1 cellular context compared by ENCODE assay signal in the genomic region with DNA sequence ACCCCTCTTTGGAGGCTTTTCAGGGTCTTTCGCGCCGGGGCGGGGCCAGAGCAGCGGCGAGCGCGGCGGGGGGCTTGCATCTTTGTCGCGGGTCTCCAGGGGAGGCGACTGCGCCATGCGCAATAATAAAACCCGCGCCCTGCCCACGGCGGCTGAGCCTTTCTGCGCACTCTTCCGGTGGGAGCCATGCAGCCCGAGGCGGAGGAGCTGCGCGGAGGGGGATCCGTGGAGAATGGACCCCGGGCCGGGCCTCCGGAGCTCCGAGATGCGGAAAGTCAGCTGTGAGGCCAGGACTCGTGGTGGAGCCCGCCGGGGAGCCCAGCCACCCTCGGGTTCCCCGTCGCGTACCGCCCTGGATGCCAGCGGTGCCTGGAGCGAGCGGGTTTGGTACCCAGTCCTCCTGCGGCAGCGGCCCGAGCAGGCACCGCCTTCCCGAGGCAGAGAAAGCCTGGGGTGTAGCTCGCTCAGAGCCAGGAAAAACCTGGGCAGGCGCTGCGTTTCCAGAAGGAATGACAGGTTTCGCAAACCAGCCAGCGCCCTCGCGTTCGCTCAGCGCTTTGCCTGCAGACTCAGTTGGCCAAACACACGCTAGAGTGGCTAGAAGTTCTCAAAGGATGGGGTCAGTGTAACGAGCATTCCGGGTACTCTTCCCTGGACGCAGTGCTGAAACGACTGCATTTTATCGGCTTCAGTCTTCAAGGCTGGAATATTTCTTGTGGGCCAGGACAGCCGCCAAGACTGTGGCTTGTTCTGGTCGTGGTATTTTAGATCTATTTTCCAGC.
TF ChIP-seq lines count a peak whose summit lies in the region.

No MANE protein-coding gene starts in this region.

TF ChIP-seq in K562, 482 proteins besides CTCF, POLR2A, EP300 and RAD21 (continued from another document):
- TF ChIP-seq, protein P1, sequence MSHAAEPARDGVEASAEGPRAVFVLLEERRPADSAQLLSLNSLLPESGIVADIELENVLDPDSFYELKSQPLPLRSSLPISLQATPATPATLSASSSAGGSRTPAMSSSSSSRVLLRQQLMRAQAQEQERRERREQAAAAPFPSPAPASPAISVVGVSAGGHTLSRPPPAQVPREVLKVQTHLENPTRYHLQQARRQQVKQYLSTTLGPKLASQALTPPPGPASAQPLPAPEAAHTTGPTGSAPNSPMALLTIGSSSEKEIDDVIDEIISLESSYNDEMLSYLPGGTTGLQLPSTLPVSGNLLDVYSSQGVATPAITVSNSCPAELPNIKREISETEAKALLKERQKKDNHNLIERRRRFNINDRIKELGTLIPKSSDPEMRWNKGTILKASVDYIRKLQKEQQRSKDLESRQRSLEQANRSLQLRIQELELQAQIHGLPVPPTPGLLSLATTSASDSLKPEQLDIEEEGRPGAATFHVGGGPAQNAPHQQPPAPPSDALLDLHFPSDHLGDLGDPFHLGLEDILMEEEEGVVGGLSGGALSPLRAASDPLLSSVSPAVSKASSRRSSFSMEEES (CRISPR knock-in tag; IDR thresholded peaks at IDR 0.05): no peak
- TF ChIP-seq, protein P2, sequence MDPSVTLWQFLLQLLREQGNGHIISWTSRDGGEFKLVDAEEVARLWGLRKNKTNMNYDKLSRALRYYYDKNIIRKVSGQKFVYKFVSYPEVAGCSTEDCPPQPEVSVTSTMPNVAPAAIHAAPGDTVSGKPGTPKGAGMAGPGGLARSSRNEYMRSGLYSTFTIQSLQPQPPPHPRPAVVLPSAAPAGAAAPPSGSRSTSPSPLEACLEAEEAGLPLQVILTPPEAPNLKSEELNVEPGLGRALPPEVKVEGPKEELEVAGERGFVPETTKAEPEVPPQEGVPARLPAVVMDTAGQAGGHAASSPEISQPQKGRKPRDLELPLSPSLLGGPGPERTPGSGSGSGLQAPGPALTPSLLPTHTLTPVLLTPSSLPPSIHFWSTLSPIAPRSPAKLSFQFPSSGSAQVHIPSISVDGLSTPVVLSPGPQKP (CRISPR knock-in tag; IDR thresholded peaks at IDR 0.05): no peak
- TF ChIP-seq, protein P3, sequence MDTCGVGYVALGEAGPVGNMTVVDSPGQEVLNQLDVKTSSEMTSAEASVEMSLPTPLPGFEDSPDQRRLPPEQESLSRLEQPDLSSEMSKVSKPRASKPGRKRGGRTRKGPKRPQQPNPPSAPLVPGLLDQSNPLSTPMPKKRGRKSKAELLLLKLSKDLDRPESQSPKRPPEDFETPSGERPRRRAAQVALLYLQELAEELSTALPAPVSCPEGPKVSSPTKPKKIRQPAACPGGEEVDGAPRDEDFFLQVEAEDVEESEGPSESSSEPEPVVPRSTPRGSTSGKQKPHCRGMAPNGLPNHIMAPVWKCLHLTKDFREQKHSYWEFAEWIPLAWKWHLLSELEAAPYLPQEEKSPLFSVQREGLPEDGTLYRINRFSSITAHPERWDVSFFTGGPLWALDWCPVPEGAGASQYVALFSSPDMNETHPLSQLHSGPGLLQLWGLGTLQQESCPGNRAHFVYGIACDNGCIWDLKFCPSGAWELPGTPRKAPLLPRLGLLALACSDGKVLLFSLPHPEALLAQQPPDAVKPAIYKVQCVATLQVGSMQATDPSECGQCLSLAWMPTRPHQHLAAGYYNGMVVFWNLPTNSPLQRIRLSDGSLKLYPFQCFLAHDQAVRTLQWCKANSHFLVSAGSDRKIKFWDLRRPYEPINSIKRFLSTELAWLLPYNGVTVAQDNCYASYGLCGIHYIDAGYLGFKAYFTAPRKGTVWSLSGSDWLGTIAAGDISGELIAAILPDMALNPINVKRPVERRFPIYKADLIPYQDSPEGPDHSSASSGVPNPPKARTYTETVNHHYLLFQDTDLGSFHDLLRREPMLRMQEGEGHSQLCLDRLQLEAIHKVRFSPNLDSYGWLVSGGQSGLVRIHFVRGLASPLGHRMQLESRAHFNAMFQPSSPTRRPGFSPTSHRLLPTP (IDR thresholded peaks at IDR 0.05; ENCODE audit: borderline replicate concordance, extremely low read depth, insufficient read length): no peak
- TF ChIP-seq ZSCAN32 (CRISPR knock-in tag; IDR thresholded peaks at IDR 0.05) (no peak), MAZ (CRISPR knock-in tag; conservative IDR thresholded peaks at IDR 0.05 in 1 of 2, IDR thresholded peaks at IDR 0.05 in 1 of 2) (no peak), RFX1 (IDR thresholded peaks at IDR 0.05) (no peak), EZH2 (IDR thresholded peaks at IDR 0.05; ENCODE audit: borderline replicate concordance, low read depth, low read length) (peak; percentile 33; the same call in 1 of the 2 replicates), ZNF764 (CRISPR knock-in tag; IDR thresholded peaks at IDR 0.05; ENCODE audit: low read depth) (no peak), EHMT2 (IDR thresholded peaks at IDR 0.05) (no peak)
- TF ChIP-seq, protein P4, sequence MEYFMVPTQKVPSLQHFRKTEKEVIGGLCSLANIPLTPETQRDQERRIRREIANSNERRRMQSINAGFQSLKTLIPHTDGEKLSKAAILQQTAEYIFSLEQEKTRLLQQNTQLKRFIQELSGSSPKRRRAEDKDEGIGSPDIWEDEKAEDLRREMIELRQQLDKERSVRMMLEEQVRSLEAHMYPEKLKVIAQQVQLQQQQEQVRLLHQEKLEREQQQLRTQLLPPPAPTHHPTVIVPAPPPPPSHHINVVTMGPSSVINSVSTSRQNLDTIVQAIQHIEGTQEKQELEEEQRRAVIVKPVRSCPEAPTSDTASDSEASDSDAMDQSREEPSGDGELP (CRISPR knock-in tag; IDR thresholded peaks at IDR 0.05; ENCODE audit: borderline replicate concordance): 0 out of 2 replicates have a peak, but pooled peaks have one; percentile 24
- TF ChIP-seq, protein P5, sequence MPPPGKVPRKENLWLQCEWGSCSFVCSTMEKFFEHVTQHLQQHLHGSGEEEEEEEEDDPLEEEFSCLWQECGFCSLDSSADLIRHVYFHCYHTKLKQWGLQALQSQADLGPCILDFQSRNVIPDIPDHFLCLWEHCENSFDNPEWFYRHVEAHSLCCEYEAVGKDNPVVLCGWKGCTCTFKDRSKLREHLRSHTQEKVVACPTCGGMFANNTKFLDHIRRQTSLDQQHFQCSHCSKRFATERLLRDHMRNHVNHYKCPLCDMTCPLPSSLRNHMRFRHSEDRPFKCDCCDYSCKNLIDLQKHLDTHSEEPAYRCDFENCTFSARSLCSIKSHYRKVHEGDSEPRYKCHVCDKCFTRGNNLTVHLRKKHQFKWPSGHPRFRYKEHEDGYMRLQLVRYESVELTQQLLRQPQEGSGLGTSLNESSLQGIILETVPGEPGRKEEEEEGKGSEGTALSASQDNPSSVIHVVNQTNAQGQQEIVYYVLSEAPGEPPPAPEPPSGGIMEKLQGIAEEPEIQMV (tag; conservative IDR thresholded peaks at IDR 0.05; ENCODE audit: low read depth): no peak
